In the genomic region with DNA sequence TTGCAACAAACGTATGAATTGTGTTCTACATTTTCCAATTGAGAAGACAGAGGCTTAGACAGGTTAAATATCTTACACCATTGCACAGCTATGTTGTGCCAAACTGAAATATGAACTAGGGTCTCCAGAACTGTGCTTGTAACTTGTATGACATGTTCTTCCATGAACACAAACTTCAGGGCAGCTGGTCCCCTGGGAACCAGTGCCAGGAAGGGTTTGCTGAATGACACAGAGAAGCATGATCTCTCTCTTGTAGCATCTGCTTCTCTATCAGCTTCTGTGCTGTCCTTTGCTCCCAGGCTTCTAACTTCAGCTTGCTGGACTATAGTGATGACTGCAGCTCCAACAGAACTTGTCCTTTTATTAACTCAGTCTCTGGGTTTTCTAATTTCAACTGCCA, we compare ENCODE assay signal across 24 cellular contexts.
"Had no signal": no experiment of that assay in that cellular context is flagged by ENCODE, and none has a peak within 500 bp of the region (broad histone marks: within the 10 kb centered on the region; RNA-seq: fewer than 3 reads in every experiment).

No MANE protein-coding gene starts in this region.

- DNase-seq: activated B cell treated with CpG ODN at 0.5 μM for 24 hours; activated CD4-positive, alpha-beta T cell treated with anti-CD3 and anti-CD28 coated beads for 1 hour; activated CD4-positive, alpha-beta T cell treated with anti-CD3 and anti-CD28 coated beads, Interleukin-2, amount 10 ng/mL, durations not matched to agents 24 days and 14 days; activated CD4-positive, alpha-beta T cell treated with anti-CD3 and anti-CD28 coated beads, Interleukin-2, amount 50 U/mL, for 48 hours; activated CD8-positive, alpha-beta memory T cell treated with anti-CD3 and anti-CD28 coated beads, Interleukin-2, amount 10 ng/mL, durations not matched to agents 7 days and 5 days; activated effector memory CD4-positive, alpha-beta T cell treated with anti-CD3 and anti-CD28 coated beads, Interleukin-2, amount 50 U/mL, for 16 hours; activated naive CD4-positive, alpha-beta T cell treated with Interleukin-2 at 50 U/mL for 16 hours; activated naive CD8-positive, alpha-beta T cell treated with anti-CD3 and anti-CD28 coated beads, Interleukin-2, amount 50 U/mL, for 24 hours; activated T-cell treated with anti-CD3 and anti-CD28 coated beads, Interleukin-2, amount 50 U/mL, for 4 hours; amniotic stem cell; body of pancreas; Karpas-422; MM.1S; NCI-H1105; NCI-H1436; NCI-H2029; NCI-H226; NCI-H526; SIG-M5; T-helper 17 cell; T1000 had no signal

- H3K27ac ChIP-seq: ascending aorta, body of pancreas had no signal

- H3K4me1 ChIP-seq: ascending aorta, body of pancreas had no signal

- H3K36me3 ChIP-seq: ascending aorta had no signal

- H3K27me3 ChIP-seq: ascending aorta, body of pancreas had no signal

- ATAC-seq: activated CD8-positive, alpha-beta memory T cell treated with anti-CD3 and anti-CD28 coated beads, Interleukin-2, amount 10 ng/mL, durations not matched to agents 7 days and 5 days; activated naive CD4-positive, alpha-beta T cell treated with anti-CD3 and anti-CD28 coated beads, Interleukin-2, amount 50 U/mL, for 72 hours; activated naive CD8-positive, alpha-beta T cell treated with anti-CD3 and anti-CD28 coated beads, Interleukin-2, amount 50 U/mL, for 24 hours; activated T-cell treated with anti-CD3 and anti-CD28 coated beads, Interleukin-2, amount 50 U/mL, for 4 hours; body of pancreas; K562; T-helper 17 cell had no signal

- H3K4me3 ChIP-seq: ascending aorta, body of pancreas, K562 had no signal
